Comparison of ENCODE assay signal across 15 cellular contexts in genomic region chr7:92131764-92132330, GRCh38. TPM values are rescaled to one million over a fixed set of nuclear protein-coding genes. Genes with fewer than 3 reads are reported as not detected.
DNase-seq lines count a peak whose midpoint lies in the region; ATAC-seq, FAIRE-seq and TF ChIP-seq lines count a peak whose summit lies in the region.
"Had no signal": no experiment of that assay in that cellular context is flagged by ENCODE, and none has a peak within 500 bp of the region (broad histone marks: within the 10 kb centered on the region; RNA-seq: fewer than 3 reads in every experiment).

No MANE protein-coding gene starts in this region.

- no peak overlapping the region for H3K23ac ChIP-seq in neuronal stem cell (ENCODE audit: low read depth, low read length, poor library complexity)

- BruUV-seq in HepG2 (replicated peaks; lab: Mats Ljungman, UMichigan): no TSS peak

- H2AK5ac ChIP-seq in neuronal stem cell (ENCODE audit: low read depth, low read length): no peak overlapping the region

- peaks cover 74% of the 10 kb centered on the region for H3K79me2 ChIP-seq in HepG2 (ENCODE audit: insufficient read depth, low read length)

- H3K9me3 ChIP-seq in HepG2 (ENCODE audit: low read length) (no peaks in the 10 kb centered on the region), right lobe of liver (no peaks in the 10 kb centered on the region), upper lobe of right lung (no peaks in the 10 kb centered on the region), upper lobe of left lung (no peaks in the 10 kb centered on the region), neuronal stem cell (replicated peaks in 1 of 2; ENCODE audit: control insufficient read depth in 2 of 2, insufficient read depth in 1 of 2, low read depth in 1 of 2, low read length in 2 of 2) (peaks cover 1 to 3% of the 10 kb centered on the region in 2 donors)
- H3K9me3 ChIP-seq: heart left ventricle had no signal

- peak overlapping the region in 2 of 3 experiments; percentile 95 to 100; a peak in 3 of 6 replicates for H3K4me3 ChIP-seq in HepG2 (replicated peaks in 1 of 3; ENCODE audit: insufficient read depth in 1 of 3, low read depth in 2 of 3, low read length in 3 of 3)
- no peak overlapping the region for H3K4me3 ChIP-seq in right lobe of liver
- peak overlapping the region; percentile 96 for H3K4me3 ChIP-seq in upper lobe of right lung
- H3K4me3 ChIP-seq in upper lobe of left lung: peak overlapping the region in 1 of 4 donors; percentile 93
- H3K4me3 ChIP-seq in neuronal stem cell (ENCODE audit: low read length in 2 of 2): peak overlapping the region in 1 of 2 donors; percentile 69

- H2BK15ac ChIP-seq in neuronal stem cell (ENCODE audit: low read length): no peak overlapping the region

- peaks cover 47% of the 10 kb centered on the region for H3K4me1 Mint-ChIP-seq in activated B cell treated with CpG ODN at 0.5 μM for 24 hours
- peaks cover 23% of the 10 kb centered on the region for H3K4me1 Mint-ChIP-seq in glutamatergic neuron (ENCODE audit: low read depth, unreplicated experiment)

- H2AFZ ChIP-seq in HepG2 (ENCODE audit: low read length) (no peak overlapping the region), neuronal stem cell (ENCODE audit: low read length) (no peak overlapping the region)

- H2BK120ac ChIP-seq in neuronal stem cell (ENCODE audit: low read depth, low read length): no peak overlapping the region

- WGBS in HepG2 (ENCODE audit: low lambda C conversion rate): 70% methylated on average over 4 of the region's 4 CpGs
- WGBS in right lobe of liver (ENCODE audit: insufficient coverage, low coverage, low lambda C conversion rate, missing lambda C conversion rate): 22% methylated on average over 4 of the region's 4 CpGs
- 47 to 49% methylated on average over 4 of the region's 4 CpGs for WGBS in upper lobe of left lung, 2 donors
- no CpG with 5 or more reads among the region's 4 CpGs for WGBS in neuronal stem cell (ENCODE audit: extremely low coverage in 2 of 2, insufficient read length in 2 of 2, insufficient replicate concordance in 1 of 2), 2 donors

- no peak for TF ChIP-seq RAD21 in HepG2 (CRISPR knock-in tag; IDR thresholded peaks at IDR 0.05)

- H3K36me3 Mint-ChIP-seq in activated B cell treated with CpG ODN at 0.5 μM for 24 hours (ENCODE audit: low read depth) (peaks cover 60% of the 10 kb centered on the region), glutamatergic neuron (ENCODE audit: unreplicated experiment) (no peaks in the 10 kb centered on the region)

- H3K9ac ChIP-seq in HepG2 (ENCODE audit: insufficient read depth, low read depth, low read length) (peak overlapping the region; percentile 94; the same call in 1 of the 2 replicates), neuronal stem cell (ENCODE audit: low read depth, low read length, poor library complexity) (no peak overlapping the region)

- peaks cover 50% of the 10 kb centered on the region for H4K20me1 ChIP-seq in HepG2 (ENCODE audit: insufficient read depth, low read length)

- peaks cover 6% of the 10 kb centered on the region for H3K79me1 ChIP-seq in neuronal stem cell (ENCODE audit: low read depth, low read length)

- H3K4me2 ChIP-seq in HepG2 (ENCODE audit: low read depth, low read length) (peak overlapping the region; percentile 98), neuronal stem cell (ENCODE audit: insufficient read depth, low read length, poor library complexity, severe bottlenecking) (no peak overlapping the region)

- H3K27me3 ChIP-seq in HepG2 (ENCODE audit: control insufficient read depth in 1 of 2, insufficient read depth in 2 of 2, low read length in 2 of 2) (no peaks in the 10 kb centered on the region; a peak in 1 of 5 replicates), right lobe of liver (no peaks in the 10 kb centered on the region), upper lobe of right lung (no peaks in the 10 kb centered on the region), upper lobe of left lung (no peaks in the 10 kb centered on the region), neuronal stem cell (ENCODE audit: control insufficient read depth in 3 of 3, insufficient read depth in 3 of 3, low read depth in 1 of 3, low read length in 3 of 3) (no peaks in the 10 kb centered on the region)
- H3K27me3 ChIP-seq: heart left ventricle had no signal

- no peak for FAIRE-seq in HepG2 (lab: Jason Lieb, UNC)
- FAIRE-seq: TTC549 had no signal

- in situ Hi-C loops in HepG2 (cut with HindIII; ENCODE audit: extremely low pct_ligation_motif_present, low pct_unique_long_range_greater_than_20kb): no loop called here

- H3K27me3 Mint-ChIP-seq in activated B cell treated with CpG ODN at 0.5 μM for 24 hours: no peaks in the 10 kb centered on the region
- H3K27me3 Mint-ChIP-seq in glutamatergic neuron (ENCODE audit: unreplicated experiment): peaks cover 16% of the 10 kb centered on the region

- H3K4me3 Mint-ChIP-seq in activated B cell treated with CpG ODN at 0.5 μM for 24 hours: peak overlapping the region; percentile 53
- H3K4me3 Mint-ChIP-seq in glutamatergic neuron (ENCODE audit: unreplicated experiment): peak overlapping the region; percentile 84

- no peak for ATAC-seq in HepG2
- no peak for ATAC-seq in right lobe of liver
- ATAC-seq in activated B cell treated with CpG ODN at 0.5 μM for 24 hours (ENCODE audit: low read depth): no peak
- ATAC-seq in upper lobe of right lung: no peak
- ATAC-seq in upper lobe of left lung (ENCODE audit: low FRiP score in 2 of 2): no peak
- no peak for ATAC-seq in HG03139 (IDR thresholded peaks at IDR 0.05; ENCODE audit: unreplicated experiment)
- ATAC-seq: HCT116, heart left ventricle had no signal

- H3K18ac ChIP-seq in neuronal stem cell (ENCODE audit: low read length): no peak overlapping the region

- H3K14ac ChIP-seq in neuronal stem cell (ENCODE audit: low read length): no peak overlapping the region

- no peak for TF ChIP-seq POLR2A in HepG2 (IDR thresholded peaks at IDR 0.05; ENCODE audit: insufficient read depth in 1 of 2, low read depth in 2 of 2, low read length in 2 of 2)
- no peak for TF ChIP-seq POLR2A in right lobe of liver (IDR thresholded peaks at IDR 0.05)
- no peak for TF ChIP-seq POLR2A in upper lobe of left lung (IDR thresholded peaks at IDR 0.05)

- no peak overlapping the region for H2BK12ac ChIP-seq in neuronal stem cell (ENCODE audit: low read length)

- TF ChIP-seq CTCF in HepG2 (CRISPR knock-in tag; IDR thresholded peaks at IDR 0.05) (no peak), right lobe of liver (IDR thresholded peaks at IDR 0.05) (no peak), activated B cell treated with CpG ODN at 0.5 μM for 24 hours (IDR thresholded peaks at IDR 0.05) (no peak), glutamatergic neuron (IDR thresholded peaks at IDR 0.05; ENCODE audit: partially characterized antibody, unreplicated experiment) (no peak), upper lobe of right lung (IDR thresholded peaks at IDR 0.05) (no peak), upper lobe of left lung (IDR thresholded peaks at IDR 0.05) (no peak)

- H4K8ac ChIP-seq in neuronal stem cell (ENCODE audit: low read depth, low read length): no peak overlapping the region

- TF ChIP-seq EP300 in HepG2 (IDR thresholded peaks at IDR 0.05; ENCODE audit: low read depth in 2 of 2, low read length in 2 of 2) (no peak), HepG2 (CRISPR knock-in tag; IDR thresholded peaks at IDR 0.05; ENCODE audit: borderline replicate concordance) (no peak), upper lobe of left lung (IDR thresholded peaks at IDR 0.05) (no peak)

- H3K9me3 Mint-ChIP-seq in activated B cell treated with CpG ODN at 0.5 μM for 24 hours (no peaks in the 10 kb centered on the region), glutamatergic neuron (ENCODE audit: unreplicated experiment) (peaks cover 18% of the 10 kb centered on the region)

- POLR2A ChIA-PET in HepG2 (lab: Yijun Ruan, JAX): no interaction called here
- POLR2A ChIA-PET in activated B cell treated with CpG ODN at 0.5 μM for 24 hours (lab: Charles Lee): interaction anchor here (0.6 to 1.1 kb wide), 5 partner anchors 7 to 1101 kb away, joined by 3 to 7 read pairs (median 3); no protein-coding TSS in a partner anchor

- H3K4ac ChIP-seq in neuronal stem cell (ENCODE audit: low read length): no peak overlapping the region

- CTCF ChIA-PET in HepG2 (lab: Yijun Ruan, JAX; ENCODE audit: low intra/inter-chr PET ratio, low total read pairs) (no interaction called here), activated B cell treated with CpG ODN at 0.5 μM for 24 hours (lab: Charles Lee) (no interaction called here)

- H4K91ac ChIP-seq in neuronal stem cell (ENCODE audit: low read depth, low read length, poor library complexity): no peak overlapping the region

- no peak for DNase-seq in HepG2 (ENCODE audit: low spot score)
- DNase-seq in right lobe of liver: no peak
- no peak for DNase-seq in activated B cell treated with CpG ODN at 0.5 μM for 24 hours
- DNase-seq in glutamatergic neuron: no peak
- no peak for DNase-seq in upper lobe of right lung
- no peak for DNase-seq in upper lobe of left lung
- DNase-seq in neuronal stem cell (ENCODE audit: low spot score): no peak
- DNase-seq: activated T-cell treated with anti-CD3 and anti-CD28 coated beads, Interleukin-2, amount 50 U/mL, for 48 hours; heart left ventricle; NCI-H1092 treated with DMSO at 0.1 percent for 48 hours; NCI-H82; stimulated activated CD4-positive, alpha-beta T cell treated with anti-CD3 and anti-CD28 coated beads, Interleukin-12 subunit alpha, Interleukin-12 subunit beta, amount 100 ng/mL, for 4 hours had no signal

- H3K27ac Mint-ChIP-seq in activated B cell treated with CpG ODN at 0.5 μM for 24 hours (no peak overlapping the region), glutamatergic neuron (ENCODE audit: unreplicated experiment) (no peak overlapping the region)

- intact Hi-C loops in HepG2 (cut with micrococcal nuclease; ENCODE audit: unreplicated experiment): loop anchor here (5.0 kb wide), 2 partner anchors 250 to 315 kb away; partner anchors contain the start of genes GATAD1 and MTERF1
- intact Hi-C loops in right lobe of liver (cut with DNase I): no loop called here
- intact Hi-C loops in activated B cell treated with CpG ODN at 0.5 μM for 24 hours (cut with micrococcal nuclease): loop anchor here (2.0 to 10.0 kb wide), 4 partner anchors 251 to 1785 kb away; partner anchors contain the start of genes CDK14, CDK6, GTPBP10 and MTERF1
- intact Hi-C loops in upper lobe of right lung (cut with DNase I): no loop called here

- H3K27ac ChIP-seq in HepG2 (ENCODE audit: extremely low read length, insufficient read depth, low read length) (no peak overlapping the region), right lobe of liver (no peak overlapping the region), upper lobe of right lung (no peak overlapping the region), upper lobe of left lung (no peak overlapping the region), neuronal stem cell (replicated peaks; ENCODE audit: low read length) (no peak overlapping the region)
- H3K27ac ChIP-seq: heart left ventricle had no signal

- peaks cover 38% of the 10 kb centered on the region for H3K4me1 ChIP-seq in HepG2 (ENCODE audit: insufficient read depth, low read length)
- peaks cover 0 to 14% (median 0%) of the 10 kb centered on the region in 4 donors for H3K4me1 ChIP-seq in right lobe of liver
- peaks cover 19% of the 10 kb centered on the region for H3K4me1 ChIP-seq in upper lobe of right lung
- peaks cover 16 to 29% (median 17%) of the 10 kb centered on the region in 4 donors for H3K4me1 ChIP-seq in upper lobe of left lung
- H3K4me1 ChIP-seq in neuronal stem cell (ENCODE audit: control insufficient read depth in 2 of 2, insufficient read depth in 1 of 2, low read depth in 1 of 2, low read length in 2 of 2): peaks cover 1 to 2% of the 10 kb centered on the region in 2 donors

- peaks cover 6 to 45% of the 10 kb centered on the region in 2 experiments for H3K36me3 ChIP-seq in HepG2 (replicated peaks in 1 of 2; ENCODE audit: control insufficient read depth in 1 of 2, insufficient read depth in 2 of 2, low read length in 2 of 2)
- peaks cover 0 to 35% (median 0%) of the 10 kb centered on the region in 4 donors for H3K36me3 ChIP-seq in right lobe of liver
- H3K36me3 ChIP-seq in upper lobe of right lung: peaks cover 35% of the 10 kb centered on the region
- H3K36me3 ChIP-seq in upper lobe of left lung: peaks cover 0 to 38% (median 20%) of the 10 kb centered on the region in 4 donors
- peaks cover 16 to 54% of the 10 kb centered on the region in 2 donors for H3K36me3 ChIP-seq in neuronal stem cell (replicated peaks in 1 of 2; ENCODE audit: control insufficient read depth in 2 of 2, insufficient read depth in 2 of 2, low read length in 2 of 2)

- H2BK5ac ChIP-seq in neuronal stem cell (ENCODE audit: low read length): no peak overlapping the region

RNA-seq across cellular contexts. Expression of gene CYP51A1, which starts 2.4 kb away (rescaled TPM):
- 194 and 260 TPM in 2 replicates for total RNA-seq in HepG2 (2016; rRNA removed; fragmentation: Illumina TruSeq; extraction: Trizol)
- total RNA-seq in HepG2 (2016; cell fraction: cytosol; rRNA removed; fragmentation: Illumina TruSeq; extraction: Trizol; ENCODE audit: low read depth): 48.9 and 55.6 TPM in 2 replicates
- total RNA-seq in HepG2 (2016; cell fraction: insoluble cytoplasmic fraction; rRNA removed; fragmentation: Illumina TruSeq; extraction: Trizol): 204 and 264 TPM in 2 replicates
- total RNA-seq in HepG2 (2016; cell fraction: membrane; rRNA removed; fragmentation: Illumina TruSeq; extraction: Trizol): 86.8 and 98.1 TPM in 2 replicates
- total RNA-seq in HepG2 (2016; cell fraction: nucleus; rRNA removed; fragmentation: Illumina TruSeq; extraction: Trizol): 194 and 215 TPM in 2 replicates
- 15.4 and 21.9 TPM in 2 replicates for polyA plus RNA-seq in HepG2 (2011; rRNA removed)
- 10.3 and 23.0 TPM in 2 replicates for polyA plus RNA-seq in HepG2 (2011; cell fraction: cytosol; rRNA removed)
- 4.8 and 9.7 TPM in 2 replicates for polyA plus RNA-seq in HepG2 (2011; cell fraction: nucleus; rRNA removed)
- polyA plus RNA-seq in HepG2 (2012): 126 and 140 TPM in 2 replicates
- polyA plus RNA-seq in HepG2 (2016; cell fraction: cytosol; fragmentation: Illumina TruSeq; extraction: Trizol; ENCODE audit: low read depth): 10.5 and 11.8 TPM in 2 replicates
- polyA plus RNA-seq in HepG2 (2016; cell fraction: insoluble cytoplasmic fraction; fragmentation: Illumina TruSeq; extraction: Trizol; ENCODE audit: low read depth): 87.6 and 99.1 TPM in 2 replicates
- 25.9 and 27.7 TPM in 2 replicates for polyA plus RNA-seq in HepG2 (2016; cell fraction: membrane; fragmentation: Illumina TruSeq; extraction: Trizol; ENCODE audit: low read depth)
- polyA plus RNA-seq in HepG2 (2016; cell fraction: nucleus; fragmentation: Illumina TruSeq; extraction: Trizol; ENCODE audit: insufficient read depth, low read depth): 133 and 149 TPM in 2 replicates
- 18.6 and 28.9 TPM in 2 replicates for polyA minus RNA-seq in HepG2 (2011; rRNA and poly(A)+ RNA removed; ENCODE audit: low replicate concordance)
- polyA minus RNA-seq in HepG2 (2011; cell fraction: cytosol; rRNA and poly(A)+ RNA removed): 39.5 and 63.8 TPM in 2 replicates
- 15.2 and 24.9 TPM in 2 replicates for polyA minus RNA-seq in HepG2 (2011; cell fraction: nucleus; rRNA and poly(A)+ RNA removed)
- 100 to 1,000 TPM in 2 of 6 experiments, 10 to 100 TPM in 4; 35.9 to 144 (median 85.3) TPM for total RNA-seq in right lobe of liver
- 90.9 and 92.8 TPM in 2 replicates for total RNA-seq in activated B cell treated with CpG ODN at 0.5 μM for 24 hours
- 207 TPM for total RNA-seq in glutamatergic neuron (ENCODE audit: unreplicated experiment)
- 175 TPM for total RNA-seq in upper lobe of right lung
- 100 to 1,000 TPM in 4 of 6 donors, 10 to 100 TPM in 2; 26.2 to 213 (median 148) TPM for total RNA-seq in upper lobe of left lung
- 79.2 TPM for polyA plus RNA-seq in neuronal stem cell (2013, experiment 1 of 2)
- 83.0 TPM for polyA plus RNA-seq in neuronal stem cell (2013, experiment 2 of 2)

RNA-seq across cellular contexts. Expression of gene LRRD1, which starts 47.1 kb away (rescaled TPM):
- total RNA-seq in HepG2 (2016; rRNA removed; fragmentation: Illumina TruSeq; extraction: Trizol): not detected in 2 replicates
- total RNA-seq in HepG2 (2016; cell fraction: cytosol; rRNA removed; fragmentation: Illumina TruSeq; extraction: Trizol; ENCODE audit: low read depth): not detected in 2 replicates
- 0.04 TPM in 1 of 2 replicates, not detected in the other for total RNA-seq in HepG2 (2016; cell fraction: insoluble cytoplasmic fraction; rRNA removed; fragmentation: Illumina TruSeq; extraction: Trizol)
- total RNA-seq in HepG2 (2016; cell fraction: membrane; rRNA removed; fragmentation: Illumina TruSeq; extraction: Trizol): not detected in 2 replicates
- not detected in 2 replicates for total RNA-seq in HepG2 (2016; cell fraction: nucleus; rRNA removed; fragmentation: Illumina TruSeq; extraction: Trizol)
- 0.03 TPM in 1 of 2 replicates, not detected in the other for polyA plus RNA-seq in HepG2 (2011; rRNA removed)
- polyA plus RNA-seq in HepG2 (2011; cell fraction: cytosol; rRNA removed): not detected in 2 replicates
- 0.13 TPM in 1 of 2 replicates, not detected in the other for polyA plus RNA-seq in HepG2 (2011; cell fraction: nucleus; rRNA removed)
- polyA plus RNA-seq in HepG2 (2012): not detected in 2 replicates
- polyA plus RNA-seq in HepG2 (2016; cell fraction: cytosol; fragmentation: Illumina TruSeq; extraction: Trizol; ENCODE audit: low read depth): not detected in 2 replicates
- polyA plus RNA-seq in HepG2 (2016; cell fraction: insoluble cytoplasmic fraction; fragmentation: Illumina TruSeq; extraction: Trizol; ENCODE audit: low read depth): not detected in 2 replicates
- polyA plus RNA-seq in HepG2 (2016; cell fraction: membrane; fragmentation: Illumina TruSeq; extraction: Trizol; ENCODE audit: low read depth): not detected in 2 replicates
- not detected in 2 replicates for polyA plus RNA-seq in HepG2 (2016; cell fraction: nucleus; fragmentation: Illumina TruSeq; extraction: Trizol; ENCODE audit: insufficient read depth, low read depth)
- polyA minus RNA-seq in HepG2 (2011; rRNA and poly(A)+ RNA removed; ENCODE audit: low replicate concordance): 0.26 TPM in 1 of 2 replicates, not detected in the other
- not detected in 2 replicates for polyA minus RNA-seq in HepG2 (2011; cell fraction: cytosol; rRNA and poly(A)+ RNA removed)
- polyA minus RNA-seq in HepG2 (2011; cell fraction: nucleus; rRNA and poly(A)+ RNA removed): 0.13 and 0.25 TPM in 2 replicates
- total RNA-seq in right lobe of liver: not detected
- total RNA-seq in activated B cell treated with CpG ODN at 0.5 μM for 24 hours: not detected in 2 replicates
- total RNA-seq in glutamatergic neuron (ENCODE audit: unreplicated experiment): 0.15 TPM
- not detected for total RNA-seq in upper lobe of right lung
- under 1 TPM in 1 of 6 donors, not detected in 5; 0.20 TPM for total RNA-seq in upper lobe of left lung
- 0.04 TPM for polyA plus RNA-seq in neuronal stem cell (2013, experiment 1 of 2)
- 0.06 TPM for polyA plus RNA-seq in neuronal stem cell (2013, experiment 2 of 2)
- polyA plus RNA-seq: heart left ventricle had no signal

Comparison
In these comparisons a context has a peak if more than half of its experiments do, and no peak if none do; other contexts are left out.
1. H3K4me3 ChIP-seq: peak in HepG2 (2 of 3) and upper lobe of right lung (single experiment); none in right lobe of liver (0 of 3).
2. intact Hi-C loops: an anchor here in HepG2 (5.0 kb wide) and activated B cell treated with CpG ODN at 0.5 μM for 24 hours (2.0 to 10.0 kb wide); none called in right lobe of liver and upper lobe of right lung.